In the genomic region with DNA sequence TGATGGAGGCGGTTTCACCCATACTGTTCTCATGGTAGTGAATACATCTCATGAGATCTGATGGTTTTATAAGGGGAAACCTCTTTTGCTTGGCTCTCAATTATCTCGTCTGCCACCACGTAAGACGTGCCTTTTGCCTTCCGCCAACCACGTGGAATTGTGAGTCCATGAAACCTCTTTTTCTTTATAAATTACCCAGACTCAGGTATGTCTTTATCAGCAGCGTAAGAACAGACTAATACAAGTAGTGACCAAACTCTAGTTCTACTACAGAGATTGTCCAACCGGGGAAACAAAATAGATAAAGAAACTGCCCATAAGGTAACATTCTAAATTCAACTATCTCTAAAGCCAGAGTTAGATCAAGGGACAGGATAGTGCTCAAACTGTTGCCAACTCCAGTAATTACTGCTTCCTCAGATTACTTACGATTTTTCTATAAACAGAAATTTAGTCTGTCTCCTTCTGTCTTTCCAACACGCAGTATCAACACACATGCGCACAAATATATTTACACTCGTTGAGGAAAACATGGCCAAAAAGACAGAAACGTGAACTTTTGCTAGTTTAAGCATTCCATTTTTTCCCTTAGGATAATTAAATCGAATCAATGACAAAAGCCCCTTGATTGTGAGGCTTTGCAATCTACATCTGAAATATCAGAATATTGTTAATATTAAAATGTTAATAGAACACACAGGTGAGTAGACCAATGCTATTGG, we compare ENCODE assay signal across 1 cellular context.
TF ChIP-seq lines count a peak whose summit lies in the region.

No MANE protein-coding gene starts in this region.

TF ChIP-seq in K562, 482 proteins besides CTCF, POLR2A, EP300 and RAD21 (continued from another document and continues in another):
- TF ChIP-seq THRA (IDR thresholded peaks at IDR 0.05) (no peak), HINFP (tag; conservative IDR thresholded peaks at IDR 0.05; ENCODE audit: low read depth) (no peak), PML (IDR thresholded peaks at IDR 0.05; ENCODE audit: low read length) (peak; percentile 70; the same call in 1 of the 2 replicates), ZBTB33 (CRISPR knock-in tag; IDR thresholded peaks at IDR 0.05) (peak; percentile 50; the same call in 1 of the 2 replicates), SREBF2 (CRISPR knock-in tag; IDR thresholded peaks at IDR 0.05) (0 out of 2 replicates have a peak, but pooled peaks have one; percentile 71), ETV6 (IDR thresholded peaks at IDR 0.05; ENCODE audit: borderline replicate concordance in 1 of 2, low read depth in 2 of 2, low read length in 1 of 2) (0 out of 4 replicates have a peak, but pooled peaks of 1 of the 2 experiments have one; percentile 29), ETV6 (CRISPR knock-in tag; IDR thresholded peaks at IDR 0.05; ENCODE audit: borderline replicate concordance) (no peak), CBFA2T3 (IDR thresholded peaks at IDR 0.05) (peak; percentile 85), CTBP1 (IDR thresholded peaks at IDR 0.05; ENCODE audit: borderline replicate concordance) (0 out of 2 replicates have a peak, but pooled peaks have one; percentile 37), HDGF (IDR thresholded peaks at IDR 0.05) (no peak), BCLAF1 (IDR thresholded peaks at IDR 0.05; ENCODE audit: borderline replicate concordance in 1 of 2, control insufficient read depth in 1 of 2, low read depth in 2 of 2, low read length in 1 of 2) (no peak), TAL1 (IDR thresholded peaks at IDR 0.05) (peak; percentile 73), ESRRB (CRISPR knock-in tag; IDR thresholded peaks at IDR 0.05; ENCODE audit: borderline replicate concordance) (no peak), KAT7 (CRISPR knock-in tag; IDR thresholded peaks at IDR 0.05; ENCODE audit: borderline replicate concordance) (no peak), CREB3L1 (IDR thresholded peaks at IDR 0.05; ENCODE audit: borderline replicate concordance, low read depth) (no peak), AFF4 (CRISPR knock-in tag; IDR thresholded peaks at IDR 0.05) (no peak), CEBPB (tag; IDR thresholded peaks at IDR 0.05) (no peak), ZEB2 (IDR thresholded peaks at IDR 0.05) (peak; percentile 81), ETS2 (tag; IDR thresholded peaks at IDR 0.05; ENCODE audit: borderline replicate concordance, poor library complexity, severe bottlenecking) (no peak), ARID2 (IDR thresholded peaks at IDR 0.05) (no peak), RCOR1 (IDR thresholded peaks at IDR 0.05; ENCODE audit: borderline replicate concordance in 1 of 2, low read depth in 2 of 2, low read length in 2 of 2) (peak in 1 of 2 experiments; percentile 75; a peak in 1 of 4 replicates), SMARCC2 (IDR thresholded peaks at IDR 0.05; ENCODE audit: low read depth) (0 out of 2 replicates have a peak, but pooled peaks have one; percentile 33), ZNF785 (CRISPR knock-in tag; IDR thresholded peaks at IDR 0.05) (no peak), TCF3 (CRISPR knock-in tag; IDR thresholded peaks at IDR 0.05) (peak; percentile 59)
- TF ChIP-seq, protein P1, sequence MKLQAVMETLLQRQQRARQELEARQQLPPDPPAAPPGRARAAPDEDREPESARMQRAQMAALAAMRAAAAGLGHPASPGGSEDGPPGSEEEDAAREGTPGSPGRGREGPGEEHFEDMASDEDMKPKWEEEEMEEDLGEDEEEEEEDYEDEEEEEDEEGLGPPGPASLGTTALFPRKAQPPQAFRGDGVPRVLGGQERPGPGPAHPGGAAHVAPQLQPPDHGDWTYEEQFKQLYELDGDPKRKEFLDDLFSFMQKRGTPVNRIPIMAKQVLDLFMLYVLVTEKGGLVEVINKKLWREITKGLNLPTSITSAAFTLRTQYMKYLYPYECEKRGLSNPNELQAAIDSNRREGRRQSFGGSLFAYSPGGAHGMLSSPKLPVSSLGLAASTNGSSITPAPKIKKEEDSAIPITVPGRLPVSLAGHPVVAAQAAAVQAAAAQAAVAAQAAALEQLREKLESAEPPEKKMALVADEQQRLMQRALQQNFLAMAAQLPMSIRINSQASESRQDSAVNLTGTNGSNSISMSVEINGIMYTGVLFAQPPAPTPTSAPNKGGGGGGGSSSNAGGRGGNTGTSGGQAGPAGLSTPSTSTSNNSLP (IDR thresholded peaks at IDR 0.05; ENCODE audit: borderline replicate concordance, low read depth, low read length) = 0 out of 2 replicates have a peak, but pooled peaks have one; percentile 25
- TF ChIP-seq, protein P2, sequence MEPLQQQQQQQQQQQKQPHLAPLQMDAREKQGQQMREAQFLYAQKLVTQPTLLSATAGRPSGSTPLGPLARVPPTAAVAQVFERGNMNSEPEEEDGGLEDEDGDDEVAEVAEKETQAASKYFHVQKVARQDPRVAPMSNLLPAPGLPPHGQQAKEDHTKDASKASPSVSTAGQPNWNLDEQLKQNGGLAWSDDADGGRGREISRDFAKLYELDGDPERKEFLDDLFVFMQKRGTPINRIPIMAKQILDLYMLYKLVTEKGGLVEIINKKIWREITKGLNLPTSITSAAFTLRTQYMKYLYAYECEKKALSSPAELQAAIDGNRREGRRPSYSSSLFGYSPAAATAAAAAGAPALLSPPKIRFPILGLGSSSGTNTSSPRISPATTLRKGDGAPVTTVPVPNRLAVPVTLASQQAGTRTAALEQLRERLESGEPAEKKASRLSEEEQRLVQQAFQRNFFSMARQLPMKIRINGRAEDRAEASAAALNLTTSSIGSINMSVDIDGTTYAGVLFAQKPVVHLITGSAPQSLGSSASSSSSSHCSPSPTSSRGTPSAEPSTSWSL (CRISPR knock-in tag; IDR thresholded peaks at IDR 0.05; ENCODE audit: borderline replicate concordance) = no peak
- TF ChIP-seq, protein P3, sequence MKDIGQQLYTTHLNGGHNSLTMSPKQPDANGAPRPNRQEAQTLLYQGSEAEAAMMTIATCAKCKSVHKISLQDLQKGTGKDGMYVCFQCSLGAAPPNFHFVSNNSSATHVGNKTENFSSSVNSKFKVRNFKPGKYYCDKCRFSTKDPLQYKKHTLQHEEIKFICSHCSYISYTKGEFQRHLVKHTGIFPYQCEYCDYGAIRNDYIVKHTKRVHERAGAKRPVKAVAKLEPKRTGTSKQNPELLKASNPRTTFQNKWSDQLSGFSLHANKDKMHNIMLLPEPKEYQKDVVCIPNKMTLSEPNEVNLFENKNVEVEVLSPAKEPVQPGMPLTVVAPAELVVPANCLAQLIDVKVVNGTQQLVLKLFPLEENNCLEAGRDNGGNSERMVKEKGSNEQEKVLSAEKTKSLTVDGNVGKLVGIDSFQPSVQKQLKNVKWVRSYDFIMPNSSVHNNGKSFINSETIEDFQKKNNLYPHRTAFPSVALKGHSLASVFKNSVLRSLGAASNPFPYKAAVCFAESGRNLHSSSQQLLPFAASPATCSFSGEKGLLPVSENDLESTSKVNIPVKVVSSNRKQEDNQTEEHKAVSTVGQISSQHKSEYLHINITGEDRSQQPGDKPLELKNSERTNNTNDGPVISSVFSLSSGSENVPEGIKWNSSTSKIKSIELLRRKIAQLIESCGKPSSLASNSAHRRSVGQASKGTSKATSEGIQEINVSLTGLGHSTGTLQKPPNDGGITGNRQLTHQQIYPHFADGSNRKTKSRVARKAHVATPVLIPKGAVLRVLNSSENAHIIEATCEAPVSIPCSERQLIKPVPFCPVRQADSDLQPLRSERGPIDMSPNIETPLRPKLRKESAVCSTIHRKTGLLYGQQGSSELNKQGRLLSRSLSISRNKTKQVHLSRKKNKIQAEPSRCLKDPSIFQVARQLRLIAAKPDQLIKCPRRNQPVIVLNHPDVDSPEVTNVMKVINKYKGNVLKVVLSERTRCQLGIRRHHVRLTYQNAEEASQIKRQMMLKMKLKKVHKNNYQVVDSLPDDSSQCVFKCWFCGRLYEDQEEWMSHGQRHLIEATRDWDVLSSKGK (CRISPR knock-in tag; IDR thresholded peaks at IDR 0.05) = no peak
